26 cellular contexts compared by ENCODE assay signal in the genomic region with DNA sequence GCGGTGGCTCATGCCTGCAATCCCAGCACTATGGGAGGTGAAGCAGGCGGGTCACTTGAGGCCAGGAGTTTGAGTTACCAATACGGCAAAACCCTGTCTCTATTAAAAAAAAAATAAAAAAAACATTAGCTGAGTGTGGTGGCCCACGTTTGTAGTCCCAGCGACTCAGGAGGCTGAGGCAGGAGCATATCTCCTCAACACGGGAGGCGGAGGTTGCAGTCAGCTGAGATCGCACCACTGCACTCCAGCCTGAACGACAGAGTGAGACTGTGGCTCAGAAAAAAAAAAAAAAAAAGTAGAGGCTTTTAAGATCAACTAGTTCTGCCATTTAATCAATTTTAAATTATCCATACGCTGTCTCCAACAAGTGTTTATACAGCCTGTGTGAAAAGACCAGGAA.
"Had no signal": no experiment of that assay in that cellular context is flagged by ENCODE, and none has a peak within 500 bp of the region (broad histone marks: within the 10 kb centered on the region; RNA-seq: fewer than 3 reads in every experiment).

No MANE protein-coding gene starts in this region.

- FAIRE-seq: colon, islet of Langerhans had no signal

- H3K27ac ChIP-seq: coronary artery, dorsolateral prefrontal cortex, epithelial cell of prostate, esophagus squamous epithelium, gastrocnemius medialis, heart right ventricle, left ventricle myocardium inferior, lower lobe of right lung had no signal

- H3K4me1 ChIP-seq: esophagus squamous epithelium, gastrocnemius medialis, heart right ventricle, left ventricle myocardium inferior, lower lobe of right lung had no signal

- H3K36me3 ChIP-seq: esophagus squamous epithelium, gastrocnemius medialis, heart right ventricle, left ventricle myocardium inferior, lower lobe of right lung had no signal

- H3K9me3 ChIP-seq: esophagus squamous epithelium, gastrocnemius medialis, lower lobe of right lung, mucosa of descending colon had no signal

- H3K27me3 ChIP-seq: dorsolateral prefrontal cortex, esophagus squamous epithelium, gastrocnemius medialis, heart right ventricle had no signal

- DNase-seq: dermis blood vessel endothelial cell; dorsolateral prefrontal cortex; effector CD4-positive, alpha-beta T cell; effector memory CD4-positive, alpha-beta T cell; erythroblast; esophagus squamous epithelium; foreskin fibroblast; foreskin melanocyte; gastrocnemius medialis; glutamatergic neuron; head of caudate nucleus; heart right ventricle; hippocampal formation; kidney; kidney glomerular epithelial cell; left colon; left ventricle myocardium inferior; lower lobe of right lung; mesenchymal stem cell; mucosa of descending colon had no signal

- ATAC-seq: esophagus mucosa, gastrocnemius medialis, heart right ventricle, left colon, left lobe of liver, lower lobe of right lung, mucosa of descending colon had no signal

- H3K4me3 ChIP-seq: coronary artery, dorsolateral prefrontal cortex, esophagus squamous epithelium, gastrocnemius medialis, heart right ventricle, left ventricle myocardium inferior, lower lobe of right lung, mucosa of descending colon had no signal
